In the genomic region with DNA sequence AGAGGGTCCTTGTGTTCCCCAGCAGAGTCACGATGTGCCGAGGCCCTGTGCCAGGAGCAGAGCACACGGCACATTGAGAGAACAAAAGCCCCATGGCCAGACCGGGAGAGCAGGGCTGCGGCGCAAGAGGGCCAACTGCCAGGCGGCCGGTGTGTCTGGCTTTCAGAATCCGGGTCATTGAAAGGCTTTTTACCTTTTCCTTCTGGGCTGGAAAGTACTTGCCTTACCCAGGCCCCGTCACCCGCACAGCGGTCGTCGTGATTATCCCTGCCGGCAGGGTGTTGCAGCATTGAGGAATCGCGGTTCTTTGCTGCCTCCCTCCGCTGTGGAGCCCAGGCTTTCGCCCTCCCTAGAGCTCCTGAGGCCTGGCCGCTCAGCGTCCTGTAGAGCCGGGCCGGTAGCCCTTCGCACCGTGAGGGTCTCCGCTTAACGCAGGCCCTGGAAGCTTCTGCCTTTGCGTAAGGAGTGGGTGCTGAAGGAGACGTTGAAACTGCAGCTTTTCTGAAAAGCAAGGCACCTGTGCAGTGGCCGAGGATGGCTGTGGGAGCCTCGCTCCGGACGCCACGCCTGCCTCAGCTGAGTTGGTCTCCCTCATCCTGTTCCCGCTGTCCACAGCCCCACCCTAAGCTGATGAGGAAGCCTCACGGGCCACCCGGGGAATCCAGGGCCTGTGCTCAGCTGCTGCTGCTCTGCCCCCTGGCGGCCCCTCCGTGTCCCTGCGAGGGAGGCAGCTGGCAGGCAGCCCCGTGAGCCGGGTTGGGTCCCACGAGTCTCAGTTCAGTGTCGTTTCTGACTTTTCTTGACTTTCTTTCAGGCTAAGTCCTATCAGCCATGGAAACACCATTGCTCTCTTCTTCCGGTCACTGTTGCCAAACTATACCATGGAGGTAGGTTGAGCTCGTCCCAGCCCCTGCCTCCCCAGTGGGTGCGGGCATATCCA, we compare ENCODE assay signal across 8 cellular contexts. TPM values are rescaled to one million over a fixed set of nuclear protein-coding genes. Genes with fewer than 3 reads are reported as not detected.
A peak's percentile ranks its signal among the peaks of the same experiment; 100 is the strongest.
DNase-seq lines count a peak whose midpoint lies in the region; ATAC-seq, FAIRE-seq and TF ChIP-seq lines count a peak whose summit lies in the region.

No MANE protein-coding gene starts in this region.

- FAIRE-seq in GM18507 (lab: Jason Lieb, UNC), result peak; percentile 76

- TF ChIP-seq CTCF in lung (IDR thresholded peaks at IDR 0.05; ENCODE audit: control extremely low read depth, extremely low read depth), result peak; percentile 59

- H3K4me1 ChIP-seq in ectodermal cell (ENCODE audit: control insufficient read depth, insufficient read depth, low read length), result peaks cover 9% of the 10 kb centered on the region
- H3K4me1 ChIP-seq in lung (ENCODE audit: control insufficient read depth in 2 of 2, insufficient read depth in 2 of 2, low read length in 2 of 2), result no peaks in the 10 kb centered on the region

- H3K27ac ChIP-seq in ectodermal cell (ENCODE audit: insufficient read depth, low read depth, low read length, poor library complexity, severe bottlenecking), result peak overlapping the region; percentile 63
- H3K27ac ChIP-seq in lung (ENCODE audit: low read depth in 1 of 2, low read length in 1 of 2), result no peak overlapping the region

- no peaks in the 10 kb centered on the region for H3K9me3 ChIP-seq in ectodermal cell (ENCODE audit: control insufficient read depth, low read length)
- H3K9me3 ChIP-seq in lung (ENCODE audit: control insufficient read depth in 2 of 2, insufficient read depth in 1 of 2, low read length in 1 of 2), result no peaks in the 10 kb centered on the region

- H3K36me3 ChIP-seq in ectodermal cell (ENCODE audit: control insufficient read depth, insufficient read depth, low read length) (peaks cover 28% of the 10 kb centered on the region), lung (ENCODE audit: control insufficient read depth in 2 of 2, insufficient read depth in 2 of 2, low read length in 2 of 2) (peaks cover 5 to 64% of the 10 kb centered on the region in 2 donors)

- no peaks in the 10 kb centered on the region for H3K27me3 ChIP-seq in ectodermal cell (ENCODE audit: control insufficient read depth, insufficient read depth, low read length, poor library complexity, severe bottlenecking)
- H3K27me3 ChIP-seq in lung (ENCODE audit: control insufficient read depth, insufficient read depth), result no peaks in the 10 kb centered on the region

- ATAC-seq in lung (ENCODE audit: insufficient read depth, low FRiP score) (peak; percentile 83), GM18870 (IDR thresholded peaks at IDR 0.05; ENCODE audit: unreplicated experiment) (no peak)

- DNase-seq in 8988T (peak; percentile 98), GM18507 (ENCODE audit: extremely low spot score, insufficient read length, low read depth) (peak; percentile 52), NCI-H526 treated with DMSO at 0.1 percent for 48 hours (lab: John Stamatoyannopoulos, UW) (peak; percentile 35), lung (ENCODE audit: low spot score) (peak; percentile 75)
- peak; percentile 53 to 55 for DNase-seq in activated CD4-positive, alpha-beta T cell treated with anti-CD3 and anti-CD28 coated beads, Interleukin-2, amount 50 U/mL, for 4 hours
- DNase-seq in stimulated activated CD8-positive, alpha-beta memory T cell treated with anti-CD3 and anti-CD28 coated beads, Interleukin-15, amount 100 ng/mL, for 48 hours (ENCODE audit: low read depth in 2 of 2), result peak; percentile 47 to 57

- WGBS in ectodermal cell, 2 experiments, result 73 to 77% methylated on average over 47 of the region's 47 CpGs
- 67% methylated on average over 47 of the region's 47 CpGs for WGBS in lung, 2 donors

- H3K4me3 ChIP-seq in ectodermal cell (ENCODE audit: insufficient read depth, low read depth, low read length) (no peak overlapping the region), lung (no peak overlapping the region)

RNA-seq across cellular contexts. Expression of a gene that starts 8.6 kb away (rescaled TPM):
- 4.6 TPM for polyA plus RNA-seq in ectodermal cell (2013, experiment 1 of 4)
- 4.9 TPM for polyA plus RNA-seq in ectodermal cell (2013, experiment 2 of 4)
- 3.5 TPM for polyA plus RNA-seq in ectodermal cell (2013, experiment 3 of 4)
- polyA plus RNA-seq in ectodermal cell (2013, experiment 4 of 4), result 4.0 TPM
- 1 to 10 TPM; 3.8 to 7.1 TPM for total RNA-seq in lung
- polyA plus RNA-seq in lung, result 1 to 10 TPM; 2.9 to 3.2 TPM

RNA-seq across cellular contexts. Expression of a gene that starts 13.1 kb away (rescaled TPM):
- 117 TPM for polyA plus RNA-seq in ectodermal cell (2013, experiment 1 of 4)
- 106 TPM for polyA plus RNA-seq in ectodermal cell (2013, experiment 2 of 4)
- polyA plus RNA-seq in ectodermal cell (2013, experiment 3 of 4), result 115 TPM
- polyA plus RNA-seq in ectodermal cell (2013, experiment 4 of 4), result 130 TPM
- total RNA-seq in lung, result 10 to 100 TPM in 1 of 2 donors, 1 to 10 TPM in 1; 6.3 to 15.6 TPM
- polyA plus RNA-seq in lung, result 10 to 100 TPM in 1 of 2 donors, 1 to 10 TPM in 1; 1.3 to 11.5 TPM

RNA-seq across cellular contexts. Expression of a gene that starts 36.7 kb away (rescaled TPM):
- polyA plus RNA-seq in ectodermal cell (2013, experiment 1 of 4), result 179 TPM
- polyA plus RNA-seq in ectodermal cell (2013, experiment 2 of 4), result 168 TPM
- 132 TPM for polyA plus RNA-seq in ectodermal cell (2013, experiment 3 of 4)
- 139 TPM for polyA plus RNA-seq in ectodermal cell (2013, experiment 4 of 4)
- total RNA-seq in lung, result 100 to 1,000 TPM; 118 to 212 TPM
- polyA plus RNA-seq in lung, result 100 to 1,000 TPM; 106 to 140 TPM

RNA-seq across cellular contexts. Expression of a gene that starts 38.5 kb away (rescaled TPM):
- polyA plus RNA-seq in ectodermal cell (2013, experiment 1 of 4), result 78.2 TPM
- polyA plus RNA-seq in ectodermal cell (2013, experiment 2 of 4), result 64.8 TPM
- 65.7 TPM for polyA plus RNA-seq in ectodermal cell (2013, experiment 3 of 4)
- polyA plus RNA-seq in ectodermal cell (2013, experiment 4 of 4), result 59.7 TPM
- total RNA-seq in lung, result 10 to 100 TPM; 43.0 to 80.9 TPM
- polyA plus RNA-seq in lung, result 10 to 100 TPM; 50.3 to 67.1 TPM

Comparison
In these comparisons a context has a peak if more than half of its experiments do, and no peak if none do; other contexts are left out.
1. DNase-seq: peak in every context shown above with its lines; median percentile 98 in 8988T; 75 in lung; 54 in activated CD4-positive, alpha-beta T cell treated with anti-CD3 and anti-CD28 coated beads, Interleukin-2, amount 50 U/mL, for 4 hours; 52 in GM18507; 52 in stimulated activated CD8-positive, alpha-beta memory T cell treated with anti-CD3 and anti-CD28 coated beads, Interleukin-15, amount 100 ng/mL, for 48 hours; 35 in NCI-H526 treated with DMSO at 0.1 percent for 48 hours.